8 cellular contexts compared by ENCODE assay signal in genomic region chr15:59532770-59533379, GRCh38.
DNase-seq lines count a peak whose midpoint lies in the region; ATAC-seq and TF ChIP-seq lines count a peak whose summit lies in the region.

No MANE protein-coding gene starts in this region.

- H3K4me2 ChIP-seq in neural cell (ENCODE audit: low read length), result no peak overlapping the region

- no peaks in the 10 kb centered on the region for H4K20me1 ChIP-seq in neural cell (ENCODE audit: insufficient read depth)

- H3K27ac ChIP-seq in SK-N-MC (no peak overlapping the region), neural cell (ENCODE audit: low read length) (no peak overlapping the region)

- TF ChIP-seq CTCF in LNCaP clone FGC (IDR thresholded peaks at IDR 0.05; ENCODE audit: control insufficient read depth, extremely low read depth, insufficient read depth), result peak; percentile 73
- peak; percentile 82 for TF ChIP-seq CTCF in epithelial cell of proximal tubule (conservative IDR thresholded peaks at IDR 0.05; ENCODE audit: low read depth, low read length)
- TF ChIP-seq CTCF in neural cell (IDR thresholded peaks at IDR 0.05; ENCODE audit: poor library complexity, severe bottlenecking), result peak; percentile 82

- peak; percentile 6 for DNase-seq in activated naive CD4-positive, alpha-beta T cell treated with Interleukin-2 at 50 U/mL for 16 hours
- no peak for DNase-seq in activated naive CD4-positive, alpha-beta T cell (lab: John Stamatoyannopoulos, UW)
- DNase-seq in LNCaP clone FGC (ENCODE audit: low read depth) (peak; percentile 15), SK-N-MC (ENCODE audit: low read depth, low spot score) (peak; percentile 12), epithelial cell of proximal tubule (ENCODE audit: low read depth) (no peak), NCI-H187 treated with DMSO at 0.1 percent for 48 hours (lab: John Stamatoyannopoulos, UW) (no peak)

- no peaks in the 10 kb centered on the region for H3K27me3 ChIP-seq in neural cell (ENCODE audit: insufficient read depth, low read depth, low read length)

- no peaks in the 10 kb centered on the region for H3K9me2 ChIP-seq in neural cell (ENCODE audit: insufficient read depth, low read length)

- no peaks in the 10 kb centered on the region for H3K9me3 ChIP-seq in SK-N-MC (ENCODE audit: low read depth, low read length)
- no peaks in the 10 kb centered on the region for H3K9me3 ChIP-seq in neural cell (ENCODE audit: low read length)

- H2AFZ ChIP-seq in neural cell (ENCODE audit: low read depth, low read length), result no peak overlapping the region

- no peaks in the 10 kb centered on the region for H3K79me2 ChIP-seq in neural cell (replicated peaks; ENCODE audit: insufficient read depth, low read length)

- TF ChIP-seq EP300 in neural cell (conservative IDR thresholded peaks at IDR 0.05; ENCODE audit: poor library complexity, severe bottlenecking), result no peak

- no peak overlapping the region for H3K9ac ChIP-seq in SK-N-MC (ENCODE audit: insufficient read length)
- no peak overlapping the region for H3K9ac ChIP-seq in neural cell (ENCODE audit: low read length)

- H3K4me3 ChIP-seq in LNCaP clone FGC (ENCODE audit: low read depth, low read length) (no peak overlapping the region), SK-N-MC (no peak overlapping the region), epithelial cell of proximal tubule (ENCODE audit: low read depth, low read length) (no peak overlapping the region), neural cell (ENCODE audit: low read length) (no peak overlapping the region)

- no peaks in the 10 kb centered on the region for H3K36me3 ChIP-seq in SK-N-MC (ENCODE audit: insufficient read depth, low read length)
- H3K36me3 ChIP-seq in neural cell (ENCODE audit: insufficient read depth, low read length), result no peaks in the 10 kb centered on the region

- H3F3A ChIP-seq in neural cell (ENCODE audit: insufficient read depth, low read length, poor library complexity, severe bottlenecking), result no peaks in the 10 kb centered on the region

- TF ChIP-seq RAD21 in neural cell (conservative IDR thresholded peaks at IDR 0.05), result peak; percentile 79

- ATAC-seq in HG03342 (IDR thresholded peaks at IDR 0.05; ENCODE audit: unreplicated experiment), result no peak

TF ChIP-seq in neural cell, 6 proteins besides CTCF, POLR2A, EP300 and RAD21:
- TF ChIP-seq MXI1 (conservative IDR thresholded peaks at IDR 0.05; ENCODE audit: poor library complexity, severe bottlenecking) (no peak), EZH2 (IDR thresholded peaks at IDR 0.05; ENCODE audit: borderline replicate concordance, insufficient read depth, low read length, poor library complexity, severe bottlenecking) (no peak), SMC3 (conservative IDR thresholded peaks at IDR 0.05; ENCODE audit: poor library complexity) (peak; percentile 73)

Comparison
In these comparisons a context has a peak if more than half of its experiments do, and no peak if none do; other contexts are left out.
1. DNase-seq: peak in activated naive CD4-positive, alpha-beta T cell treated with Interleukin-2 at 50 U/mL for 16 hours (single experiment), LNCaP clone FGC (single experiment) and SK-N-MC (single experiment); none in activated naive CD4-positive, alpha-beta T cell (0 of 4), epithelial cell of proximal tubule (single experiment) and NCI-H187 treated with DMSO at 0.1 percent for 48 hours (single experiment).
2. Peak in every context shown above with its lines, with median percentiles within 50 percentile points of each other: CTCF ChIP-seq.